8 cellular contexts compared by ENCODE assay signal in genomic region chr17:62965649-62966425, GRCh38. TPM values are rescaled to one million over a fixed set of nuclear protein-coding genes. Genes with fewer than 3 reads are reported as not detected.
DNase-seq lines count a peak whose midpoint lies in the region; ATAC-seq and TF ChIP-seq lines count a peak whose summit lies in the region.

TANC2 (plus strand) TSS chr17:62966235; CDS start chr17:63009560, 43,325 bp downstream.

- peak; percentile 82 for DNase-seq in A673 (ENCODE audit: low spot score)
- peak; percentile 35 for DNase-seq in HT-29 (ENCODE audit: low spot score)
- peak; percentile 69 for DNase-seq in activated T-cell treated with anti-CD3 and anti-CD28 coated beads for 4 hours
- peak; percentile 57 for DNase-seq in epithelial cell of esophagus (ENCODE audit: low read depth)
- DNase-seq in mesothelial cell of epicardium (ENCODE audit: low spot score in 2 of 2, unreplicated experiment in 2 of 2) = peak; percentile 70 to 79
- DNase-seq in stimulated activated CD8-positive, alpha-beta memory T cell treated with anti-CD3 and anti-CD28 coated beads, Interleukin-12 subunit alpha, Interleukin-12 subunit beta, amount 100 ng/mL, for 4 hours (ENCODE audit: low read depth) = peak; percentile 68

- 0 out of 2 replicates have a peak within 1 kb of the TSS, but pooled peaks have one; percentile 33 for H2AFZ ChIP-seq in OCI-LY1 (ENCODE audit: low read length)

- no peaks in the 10 kb centered on the region for H3K9me3 Mint-ChIP-seq in mesothelial cell of epicardium

- CTCF ChIA-PET in A673 (lab: Charles Lee) = no interaction called here

- H3K9me3 ChIP-seq in A673 (ENCODE audit: low read depth, low read length, poor library complexity, severe bottlenecking) (no peaks in the 10 kb centered on the region), OCI-LY1 (ENCODE audit: low read length) (no peaks in the 10 kb centered on the region)

- H4K20me1 ChIP-seq in OCI-LY1 (ENCODE audit: insufficient read depth, low read length) = no peaks in the 10 kb centered on the region

- peak within 1 kb of the TSS; percentile 46 for H3K27ac ChIP-seq in A673 (ENCODE audit: low read depth, low read length, poor library complexity, severe bottlenecking)
- H3K27ac ChIP-seq in OCI-LY1 (ENCODE audit: low read depth, low read length, poor library complexity, severe bottlenecking) = no peak within 1 kb of the TSS

- peak within 1 kb of the TSS; percentile 88 for H3K4me3 Mint-ChIP-seq in mesothelial cell of epicardium

- BruUV-seq in A673 (replicated peaks; lab: Mats Ljungman, UMichigan) = no TSS peak

- peaks cover 7% of the 10 kb centered on the region for H3K4me1 ChIP-seq in A673 (ENCODE audit: insufficient read depth, low read length, poor library complexity, severe bottlenecking)
- peaks cover 7% of the 10 kb centered on the region for H3K4me1 ChIP-seq in OCI-LY1 (ENCODE audit: insufficient read depth, low read length, severe bottlenecking)

- peak within 1 kb of the TSS; percentile 81 for H3K4me3 ChIP-seq in A673 (ENCODE audit: low read depth, low read length, poor library complexity, severe bottlenecking)
- H3K4me3 ChIP-seq in OCI-LY1 (ENCODE audit: low read depth, low read length, poor library complexity, severe bottlenecking) = peak within 1 kb of the TSS; percentile 65
- peak within 1 kb of the TSS; percentile 83 for H3K4me3 ChIP-seq in epithelial cell of esophagus (ENCODE audit: low read length)

- H3K79me2 ChIP-seq in OCI-LY1 (ENCODE audit: insufficient read depth, low read length) = no peaks in the 10 kb centered on the region

- TF ChIP-seq CTCF in A673 (conservative IDR thresholded peaks at IDR 0.05; ENCODE audit: low read depth, low read length) (no peak), OCI-LY1 (IDR thresholded peaks at IDR 0.05; ENCODE audit: low read length) (no peak), epithelial cell of esophagus (IDR thresholded peaks at IDR 0.05; ENCODE audit: insufficient read depth, low read depth, low read length, missing control alignments) (no peak), mesothelial cell of epicardium (IDR thresholded peaks at IDR 0.05; ENCODE audit: unreplicated experiment) (no peak)

- H3K9me2 ChIP-seq in OCI-LY1 (ENCODE audit: low read depth, low read length) = no peaks in the 10 kb centered on the region

- H3K27me3 ChIP-seq in A673 (replicated peaks; ENCODE audit: insufficient read depth, low read depth, low read length, poor library complexity) = peaks cover 4% of the 10 kb centered on the region
- peaks cover 3% of the 10 kb centered on the region for H3K27me3 ChIP-seq in OCI-LY1 (ENCODE audit: insufficient read depth, low read length)

- POLR2A ChIA-PET in A673 (lab: Charles Lee; ENCODE audit: low non-redundant PET) = no interaction called here

- ATAC-seq in GM19023 (IDR thresholded peaks at IDR 0.05; ENCODE audit: unreplicated experiment) = peak; percentile 60

- H3K36me3 Mint-ChIP-seq in mesothelial cell of epicardium = no peaks in the 10 kb centered on the region

- intact Hi-C loops in A673 (cut with micrococcal nuclease; ENCODE audit: unreplicated experiment) = loop anchor here (5.0 kb wide), 1 partner anchor 414 kb away; no protein-coding TSS in a partner anchor

- H3F3A ChIP-seq in OCI-LY1 (ENCODE audit: insufficient read depth, low read length) = no peaks in the 10 kb centered on the region

- peaks cover 26% of the 10 kb centered on the region for H3K4me1 Mint-ChIP-seq in mesothelial cell of epicardium

- peak within 1 kb of the TSS; percentile 89 for H3K27ac Mint-ChIP-seq in mesothelial cell of epicardium

- peak within 1 kb of the TSS; percentile 57 for H3K9ac ChIP-seq in OCI-LY1 (ENCODE audit: low read length)

- H3K4me2 ChIP-seq in OCI-LY1 (ENCODE audit: low read length) = peak within 1 kb of the TSS; percentile 69

- peaks cover 4% of the 10 kb centered on the region for H3K27me3 Mint-ChIP-seq in mesothelial cell of epicardium (ENCODE audit: low read depth)

- no peaks in the 10 kb centered on the region for H3K36me3 ChIP-seq in A673 (ENCODE audit: insufficient read depth, low read length, poor library complexity, severe bottlenecking)
- no peaks in the 10 kb centered on the region for H3K36me3 ChIP-seq in OCI-LY1 (ENCODE audit: insufficient read depth, low read length)

RNA-seq across cellular contexts. Expression of gene TANC2, which starts in this region (rescaled TPM):
- total RNA-seq in A673 (2021) (11.5 and 13.6 TPM in 2 replicates), mesothelial cell of epicardium (95.2 to 98.1 TPM (median 96.8 TPM) in 3 replicates)
- total RNA-seq in HT-29 (2014; rRNA removed; shearing (Covaris generic)) = 1.4 and 7.1 TPM in 2 replicates
